In genomic region chr3:5466059-5466458, GRCh38 we compare ENCODE assay signal across 25 cellular contexts.
"Had no signal": no experiment of that assay in that cellular context is flagged by ENCODE, and none has a peak within 500 bp of the region (broad histone marks: within the 10 kb centered on the region; RNA-seq: fewer than 3 reads in every experiment).

No MANE protein-coding gene starts in this region.

- ATAC-seq: body of pancreas, left cardiac atrium, pancreas, sciatic nerve had no signal

- DNase-seq: activated CD4-positive, alpha-beta T cell treated with anti-CD3 and anti-CD28 coated beads for 4 hours; activated CD4-positive, alpha-beta T cell treated with anti-CD3 and anti-CD28 coated beads, Interleukin-2, amount 50 U/mL, for 4 hours; activated CD8-positive, alpha-beta memory T cell treated with anti-CD3 and anti-CD28 coated beads for 24 hours; activated effector memory CD4-positive, alpha-beta T cell treated with Interleukin-2 at 50 U/mL for 16 hours; activated naive CD4-positive, alpha-beta T cell treated with Interleukin-2 at 50 U/mL for 16 hours; activated naive CD8-positive, alpha-beta T cell treated with anti-CD3 and anti-CD28 coated beads for 36 hours; aorta; body of pancreas; effector memory CD4-positive, alpha-beta T cell; glutamatergic neuron; left cardiac atrium; naive B cell; nucleus accumbens; pancreas; retina; stimulated activated CD4-positive, alpha-beta T cell treated with anti-CD3 and anti-CD28 coated beads, Interleukin-12 subunit alpha, Interleukin-12 subunit beta, amount 100 ng/mL, for 4 hours; stimulated activated CD4-positive, alpha-beta T cell treated with anti-CD3 and anti-CD28 coated beads, Interleukin-4, amount 100 ng/mL, for 1 hour; trophoblast cell; uterus had no signal

- H3K27me3 ChIP-seq: adrenal gland, body of pancreas, pancreas, uterus had no signal

- H3K27ac ChIP-seq: adrenal gland, body of pancreas, pancreas, prostate gland, skin epidermis, thoracic aorta, uterus, VCaP had no signal

- H3K9me3 ChIP-seq: adrenal gland, body of pancreas, pancreas, prostate gland, thoracic aorta, uterus had no signal

- H3K4me3 ChIP-seq: adrenal gland, body of pancreas, pancreas, prostate gland, skin epidermis, thoracic aorta, uterus had no signal

- H3K36me3 ChIP-seq: adrenal gland, pancreas, prostate gland, thoracic aorta, uterus had no signal

- H3K4me1 ChIP-seq: adrenal gland, body of pancreas, pancreas, prostate gland, uterus had no signal
